24 cellular contexts compared by ENCODE assay signal in the genomic region with DNA sequence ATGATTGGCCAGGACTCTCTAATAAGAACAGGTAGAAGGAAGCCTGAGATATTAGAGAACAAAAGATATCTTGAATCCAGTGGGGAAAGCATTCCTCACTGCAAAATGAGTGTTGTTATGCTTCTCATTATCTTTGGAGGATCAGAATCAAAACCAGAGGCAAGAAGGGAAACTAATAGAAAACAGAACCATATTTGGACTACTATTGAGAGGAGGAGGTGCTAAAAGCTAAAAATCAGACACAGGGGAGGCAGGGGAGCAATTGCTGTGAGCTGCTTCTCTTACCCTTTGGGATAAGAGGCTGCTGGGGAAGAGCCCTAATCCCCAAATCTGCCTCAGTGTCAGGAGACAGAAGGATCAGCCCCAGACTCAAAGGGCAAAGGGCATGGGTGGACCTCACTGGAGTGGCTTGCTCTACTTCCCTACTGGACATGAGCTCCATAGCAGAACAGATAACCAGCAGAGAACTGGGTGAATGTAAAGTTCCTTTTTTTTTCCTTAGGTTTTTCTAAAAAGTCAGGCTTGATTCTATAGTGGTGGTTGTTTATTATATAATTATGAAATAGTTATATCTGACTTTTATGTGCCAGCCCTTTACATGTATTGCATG.
A peak's percentile ranks its signal among the peaks of the same experiment; 100 is the strongest.
DNase-seq lines count a peak whose midpoint lies in the region; ATAC-seq and TF ChIP-seq lines count a peak whose summit lies in the region.
"Had no signal": no experiment of that assay in that cellular context is flagged by ENCODE, and none has a peak within 500 bp of the region (broad histone marks: within the 10 kb centered on the region; RNA-seq: fewer than 3 reads in every experiment).

No MANE protein-coding gene starts in this region.

- no peak for TF ChIP-seq EP300 in esophagus muscularis mucosa (IDR thresholded peaks at IDR 0.05)
- no peak for TF ChIP-seq EP300 in ovary (IDR thresholded peaks at IDR 0.05)

- H3K4me3 Mint-ChIP-seq in CD8-positive, alpha-beta T cell = no peak overlapping the region
- peak overlapping the region in 1 of 3 donors; percentile 65 for H3K4me3 Mint-ChIP-seq in T-cell
- H3K4me3 Mint-ChIP-seq in osteocyte (ENCODE audit: unreplicated experiment) = no peak overlapping the region
- H3K4me3 Mint-ChIP-seq in activated naive CD4-positive, alpha-beta T cell treated with anti-CD3 and anti-CD28 coated beads, Interleukin-2, amount 10 ng/mL, durations not matched to agents 7 days and 5 days = no peak overlapping the region
- H3K4me3 Mint-ChIP-seq: activated CD4-positive, alpha-beta memory T cell treated with anti-CD3 and anti-CD28 coated beads, Interleukin-2, amount 10 ng/mL, durations not matched to agents 7 days and 5 days; stimulated activated effector memory CD8-positive, alpha-beta T cell treated with anti-CD3 and anti-CD28 coated beads, Interleukin-12 subunit alpha, Interleukin-12 subunit beta, amount 100 ng/mL, for 72 hours had no signal

- no peak for TF ChIP-seq POLR2A in esophagus muscularis mucosa (IDR thresholded peaks at IDR 0.05; ENCODE audit: low read depth)
- TF ChIP-seq POLR2A in ovary (IDR thresholded peaks at IDR 0.05) = no peak

- H3K27ac Mint-ChIP-seq in CD8-positive, alpha-beta T cell = peak overlapping the region; percentile 34
- H3K27ac Mint-ChIP-seq in T-cell (peak overlapping the region; percentile 95 to 96), osteocyte (ENCODE audit: unreplicated experiment) (peak overlapping the region; percentile 97)
- H3K27ac Mint-ChIP-seq in activated naive CD4-positive, alpha-beta T cell treated with anti-CD3 and anti-CD28 coated beads, Interleukin-2, amount 10 ng/mL, durations not matched to agents 7 days and 5 days = no peak overlapping the region
- H3K27ac Mint-ChIP-seq: activated CD4-positive, alpha-beta memory T cell treated with anti-CD3 and anti-CD28 coated beads, Interleukin-2, amount 10 ng/mL, durations not matched to agents 7 days and 5 days; stimulated activated effector memory CD8-positive, alpha-beta T cell treated with anti-CD3 and anti-CD28 coated beads, Interleukin-12 subunit alpha, Interleukin-12 subunit beta, amount 100 ng/mL, for 72 hours had no signal

- no peaks in the 10 kb centered on the region for H3K27me3 ChIP-seq in CD8-positive, alpha-beta T cell (ENCODE audit: insufficient read depth, low read length)
- no peaks in the 10 kb centered on the region for H3K27me3 ChIP-seq in esophagus muscularis mucosa
- H3K27me3 ChIP-seq in ovary = no peaks in the 10 kb centered on the region
- H3K27me3 ChIP-seq: left lung, testis, vagina had no signal

- H3K4me1 ChIP-seq in CD8-positive, alpha-beta T cell (ENCODE audit: insufficient read depth, low read length) = peaks cover 50% of the 10 kb centered on the region
- peaks cover 22 to 50% (median 46%) of the 10 kb centered on the region in 4 donors for H3K4me1 ChIP-seq in esophagus muscularis mucosa
- H3K4me1 ChIP-seq in ovary (ENCODE audit: insufficient read depth) = peaks cover 8% of the 10 kb centered on the region

- H3K36me3 ChIP-seq in CD8-positive, alpha-beta T cell (ENCODE audit: insufficient read depth, low read length) = no peaks in the 10 kb centered on the region
- peaks cover 0 to 12% (median 3%) of the 10 kb centered on the region in 4 donors for H3K36me3 ChIP-seq in esophagus muscularis mucosa
- H3K36me3 ChIP-seq in ovary = no peaks in the 10 kb centered on the region
- H3K36me3 ChIP-seq: left lung, vagina had no signal

- no peak for TF ChIP-seq CTCF in CD8-positive, alpha-beta T cell (IDR thresholded peaks at IDR 0.05)
- TF ChIP-seq CTCF in esophagus muscularis mucosa (IDR thresholded peaks at IDR 0.05) = no peak
- TF ChIP-seq CTCF in osteocyte (IDR thresholded peaks at IDR 0.05) = no peak
- TF ChIP-seq CTCF in ovary (IDR thresholded peaks at IDR 0.05) = no peak

- H3K27ac ChIP-seq in CD8-positive, alpha-beta T cell (ENCODE audit: low read depth, low read length) = no peak overlapping the region
- H3K27ac ChIP-seq in esophagus muscularis mucosa (replicated peaks in 1 of 4) (no peak overlapping the region), ovary (no peak overlapping the region)
- H3K27ac ChIP-seq: HL-60, left lung, testis, vagina had no signal

- H3K4me1 Mint-ChIP-seq in CD8-positive, alpha-beta T cell (ENCODE audit: low read depth) = peaks cover 66% of the 10 kb centered on the region
- H3K4me1 Mint-ChIP-seq in T-cell = peaks cover 72 to 76% (median 75%) of the 10 kb centered on the region in 3 donors
- peaks cover 61% of the 10 kb centered on the region for H3K4me1 Mint-ChIP-seq in osteocyte (ENCODE audit: unreplicated experiment)
- H3K4me1 Mint-ChIP-seq in activated naive CD4-positive, alpha-beta T cell treated with anti-CD3 and anti-CD28 coated beads, Interleukin-2, amount 10 ng/mL, durations not matched to agents 7 days and 5 days = peaks cover 61% of the 10 kb centered on the region

- no peaks in the 10 kb centered on the region for H3K9me3 ChIP-seq in CD8-positive, alpha-beta T cell (ENCODE audit: low read length)
- H3K9me3 ChIP-seq in esophagus muscularis mucosa (no peaks in the 10 kb centered on the region), ovary (no peaks in the 10 kb centered on the region)
- H3K9me3 ChIP-seq: left lung, testis, vagina had no signal

- H3K4me3 ChIP-seq in CD8-positive, alpha-beta T cell (ENCODE audit: low read depth, low read length) = no peak overlapping the region
- H3K4me3 ChIP-seq in esophagus muscularis mucosa = no peak overlapping the region
- H3K4me3 ChIP-seq in ovary = no peak overlapping the region
- H3K4me3 ChIP-seq: left lung, skin epidermis, testis, vagina had no signal

- POLR2A ChIA-PET in CD8-positive, alpha-beta T cell (lab: Charles Lee) = interaction anchor here (0.8 kb wide), 1 partner anchor 57 kb away, joined by 3 read pairs; no protein-coding TSS in a partner anchor
- POLR2A ChIA-PET in T-cell (lab: Charles Lee) = no interaction called here

- no peaks in the 10 kb centered on the region for H3K9me3 Mint-ChIP-seq in CD8-positive, alpha-beta T cell
- H3K9me3 Mint-ChIP-seq in T-cell (no peaks in the 10 kb centered on the region), osteocyte (ENCODE audit: unreplicated experiment) (no peaks in the 10 kb centered on the region)
- no peaks in the 10 kb centered on the region for H3K9me3 Mint-ChIP-seq in activated naive CD4-positive, alpha-beta T cell treated with anti-CD3 and anti-CD28 coated beads, Interleukin-2, amount 10 ng/mL, durations not matched to agents 7 days and 5 days
- H3K9me3 Mint-ChIP-seq: activated CD4-positive, alpha-beta memory T cell treated with anti-CD3 and anti-CD28 coated beads, Interleukin-2, amount 10 ng/mL, durations not matched to agents 7 days and 5 days; stimulated activated effector memory CD8-positive, alpha-beta T cell treated with anti-CD3 and anti-CD28 coated beads, Interleukin-12 subunit alpha, Interleukin-12 subunit beta, amount 100 ng/mL, for 72 hours had no signal

- intact Hi-C loops in CD8-positive, alpha-beta T cell (cut with DNase I, micrococcal nuclease) = loop anchor here (2.0 kb wide), 1 partner anchor 15 kb away; no protein-coding TSS in a partner anchor
- intact Hi-C loops in esophagus muscularis mucosa (cut with DNase I) (no loop called here), ovary (cut with DNase I) (no loop called here)

- CTCF ChIA-PET in CD8-positive, alpha-beta T cell (lab: Charles Lee) = interaction anchor here (1.0 to 1.4 kb wide), 2 partner anchors 12 to 14 kb away, joined by 3 read pairs; no protein-coding TSS in a partner anchor
- CTCF ChIA-PET in T-cell (lab: Charles Lee) = interaction anchor here in 1 of 2 donors (0.6 to 1.0 kb wide), 2 partner anchors 143 to 194 kb away, joined by 3 read pairs; no protein-coding TSS in a partner anchor
- CTCF ChIA-PET in activated naive CD4-positive, alpha-beta T cell treated with anti-CD3 and anti-CD28 coated beads, Interleukin-2, amount 10 ng/mL, durations not matched to agents 7 days and 5 days (lab: Charles Lee) = no interaction called here

- ATAC-seq in CD8-positive, alpha-beta T cell = no peak
- no peak for ATAC-seq in T-cell (replicated peaks in 1 of 4)
- ATAC-seq: activated CD4-positive, CD25-positive, alpha-beta regulatory T cell treated with anti-CD3 and anti-CD28 coated beads, Interleukin-2, amount 50 U/mL, for 24 hours; left lung; stimulated activated effector memory CD8-positive, alpha-beta T cell treated with anti-CD3 and anti-CD28 coated beads, Interleukin-12 subunit alpha, Interleukin-12 subunit beta, amount 100 ng/mL, for 72 hours had no signal

- no peak for DNase-seq in CD8-positive, alpha-beta T cell
- no peak for DNase-seq in T-cell
- peak; percentile 12 for DNase-seq in esophagus muscularis mucosa (ENCODE audit: extremely low spot score)
- DNase-seq in osteocyte (ENCODE audit: extremely low spot score, unreplicated experiment) = no peak
- DNase-seq in NCI-H748 (lab: John Stamatoyannopoulos, UW; ENCODE audit: unreplicated experiment) = no peak
- DNase-seq in ovary = no peak
- DNase-seq in DMS79 (lab: John Stamatoyannopoulos, UW) = no peak
- DNase-seq in activated naive CD4-positive, alpha-beta T cell treated with anti-CD3 and anti-CD28 coated beads, Interleukin-2, amount 10 ng/mL, durations not matched to agents 7 days and 5 days = no peak
- DNase-seq: activated CD4-positive, alpha-beta memory T cell treated with anti-CD3 and anti-CD28 coated beads, Interleukin-2, amount 10 ng/mL, durations not matched to agents 7 days and 5 days; activated effector memory CD4-positive, alpha-beta T cell treated with Interleukin-2 at 50 U/mL for 16 hours; dermis blood vessel endothelial cell; foreskin fibroblast; left lung; NCI-H2107; NCI-H510A treated with DMSO at 0.1 percent for 48 hours; RPMI8226; stimulated activated CD4-positive, alpha-beta T cell treated with anti-CD3 and anti-CD28 coated beads, Interleukin-2, amount 100 ng/mL, for 24 hours; T-helper 9 cell; testis had no signal

- peaks cover 9% of the 10 kb centered on the region for H3K36me3 Mint-ChIP-seq in CD8-positive, alpha-beta T cell
- H3K36me3 Mint-ChIP-seq in T-cell (peaks cover 15% of the 10 kb centered on the region), osteocyte (ENCODE audit: unreplicated experiment) (peaks cover 70% of the 10 kb centered on the region)
- peaks cover 33% of the 10 kb centered on the region for H3K36me3 Mint-ChIP-seq in activated naive CD4-positive, alpha-beta T cell treated with anti-CD3 and anti-CD28 coated beads, Interleukin-2, amount 10 ng/mL, durations not matched to agents 7 days and 5 days

- H3K27me3 Mint-ChIP-seq in CD8-positive, alpha-beta T cell (ENCODE audit: low read depth) = no peaks in the 10 kb centered on the region
- H3K27me3 Mint-ChIP-seq in T-cell (no peaks in the 10 kb centered on the region), osteocyte (ENCODE audit: unreplicated experiment) (no peaks in the 10 kb centered on the region)
- no peaks in the 10 kb centered on the region for H3K27me3 Mint-ChIP-seq in activated naive CD4-positive, alpha-beta T cell treated with anti-CD3 and anti-CD28 coated beads, Interleukin-2, amount 10 ng/mL, durations not matched to agents 7 days and 5 days

Comparison
In these comparisons a context has a peak if more than half of its experiments do, and no peak if none do; other contexts are left out.
1. intact Hi-C loops: an anchor here in CD8-positive, alpha-beta T cell (2.0 kb wide); none called in esophagus muscularis mucosa and ovary.